In genomic region chr17:52106638-52107261, GRCh38 we compare ENCODE assay signal across 9 cellular contexts. TPM values are rescaled to one million over a fixed set of nuclear protein-coding genes. Genes with fewer than 3 reads are reported as not detected.
A peak's percentile ranks its signal among the peaks of the same experiment; 100 is the strongest.
DNase-seq lines count a peak whose midpoint lies in the region; ATAC-seq and TF ChIP-seq lines count a peak whose summit lies in the region.
"Had no signal": no experiment of that assay in that cellular context is flagged by ENCODE, and none has a peak within 500 bp of the region (broad histone marks: within the 10 kb centered on the region; RNA-seq: fewer than 3 reads in every experiment).

No MANE protein-coding gene starts in this region.

- no peaks in the 10 kb centered on the region for H3K27me3 ChIP-seq in prostate gland (replicated peaks; ENCODE audit: insufficient read depth)

- no peak for TF ChIP-seq POLR2A in prostate gland (IDR thresholded peaks at IDR 0.05)
- TF ChIP-seq POLR2A in lower leg skin (IDR thresholded peaks at IDR 0.05): no peak

- H3K4me3 ChIP-seq in fibroblast of villous mesenchyme (ENCODE audit: low read depth, low read length): no peak overlapping the region
- no peak overlapping the region for H3K4me3 ChIP-seq in prostate gland
- H3K4me3 ChIP-seq in lower leg skin (ENCODE audit: low read depth, poor library complexity, severe bottlenecking): no peak overlapping the region

- H3K4me1 Mint-ChIP-seq in activated CD4-positive, alpha-beta T cell treated with anti-CD3 and anti-CD28 coated beads, Interleukin-2, amount 10 ng/mL, durations not matched to agents 7 days and 5 days: no peaks in the 10 kb centered on the region

- no peaks in the 10 kb centered on the region for H3K9me3 ChIP-seq in prostate gland

- WGBS in prostate gland: 46% methylated on average over 7 of the region's 7 CpGs
- 45 to 48% methylated on average over 7 of the region's 7 CpGs for WGBS in lower leg skin, 2 donors

- H3K9me3 Mint-ChIP-seq in activated CD4-positive, alpha-beta T cell treated with anti-CD3 and anti-CD28 coated beads, Interleukin-2, amount 10 ng/mL, durations not matched to agents 7 days and 5 days: no peaks in the 10 kb centered on the region

- no peak overlapping the region for H3K4me3 Mint-ChIP-seq in activated CD4-positive, alpha-beta T cell treated with anti-CD3 and anti-CD28 coated beads, Interleukin-2, amount 10 ng/mL, durations not matched to agents 7 days and 5 days

- no peaks in the 10 kb centered on the region for H3K36me3 Mint-ChIP-seq in activated CD4-positive, alpha-beta T cell treated with anti-CD3 and anti-CD28 coated beads, Interleukin-2, amount 10 ng/mL, durations not matched to agents 7 days and 5 days (ENCODE audit: low read depth)

- H3K27ac Mint-ChIP-seq in activated CD4-positive, alpha-beta T cell treated with anti-CD3 and anti-CD28 coated beads, Interleukin-2, amount 10 ng/mL, durations not matched to agents 7 days and 5 days: no peak overlapping the region

- no peak overlapping the region for H3K27ac ChIP-seq in prostate gland

- POLR2A ChIA-PET in activated CD4-positive, alpha-beta T cell treated with anti-CD3 and anti-CD28 coated beads, Interleukin-2, amount 10 ng/mL, durations not matched to agents 7 days and 5 days (lab: Charles Lee): no interaction called here

- no peaks in the 10 kb centered on the region for H3K4me1 ChIP-seq in prostate gland (replicated peaks)

- CTCF ChIA-PET in activated CD4-positive, alpha-beta T cell treated with anti-CD3 and anti-CD28 coated beads, Interleukin-2, amount 10 ng/mL, durations not matched to agents 7 days and 5 days (lab: Charles Lee): interaction anchor here (0.6 to 1.3 kb wide), 2 partner anchors 486 to 735 kb away, joined by 3 to 5 read pairs; no protein-coding TSS in a partner anchor

- ATAC-seq in GM19351 (IDR thresholded peaks at IDR 0.05; ENCODE audit: unreplicated experiment) (peak; percentile 70), HG02870 (IDR thresholded peaks at IDR 0.05; ENCODE audit: unreplicated experiment) (no peak)

- H3K27me3 Mint-ChIP-seq in activated CD4-positive, alpha-beta T cell treated with anti-CD3 and anti-CD28 coated beads, Interleukin-2, amount 10 ng/mL, durations not matched to agents 7 days and 5 days: peaks cover 2% of the 10 kb centered on the region

- intact Hi-C loops in prostate gland (cut with DNase I): no loop called here
- intact Hi-C loops in lower leg skin (cut with DNase I; ENCODE audit: low total_unique reads): no loop called here

- peak; percentile 29 for DNase-seq in COR-L47 (lab: John Stamatoyannopoulos, UW)
- DNase-seq in NCI-H2029 (lab: John Stamatoyannopoulos, UW): peak; percentile 29
- peak; percentile 42 for DNase-seq in activated CD4-positive, alpha-beta T cell treated with anti-CD3 and anti-CD28 coated beads, Interleukin-2, amount 10 ng/mL, durations not matched to agents 7 days and 5 days
- DNase-seq in fibroblast of villous mesenchyme (ENCODE audit: low read depth): peak; percentile 11
- DNase-seq in prostate gland (ENCODE audit: low spot score): peak; percentile 27
- DNase-seq in lower leg skin (ENCODE audit: low spot score in 2 of 2): no peak

- H3K36me3 ChIP-seq in prostate gland: no peaks in the 10 kb centered on the region

- TF ChIP-seq CTCF in fibroblast of villous mesenchyme (IDR thresholded peaks at IDR 0.05; ENCODE audit: insufficient read depth, low read depth, low read length): peak; percentile 56
- peak; percentile 25 to 71 (median 68) for TF ChIP-seq CTCF in prostate gland (IDR thresholded peaks at IDR 0.05)
- TF ChIP-seq CTCF in lower leg skin (IDR thresholded peaks at IDR 0.05): no peak

RNA-seq across cellular contexts. Expression of gene CA10, which starts 51.8 kb away (rescaled TPM):
- not detected for total RNA-seq in activated CD4-positive, alpha-beta T cell treated with anti-CD3 and anti-CD28 coated beads, Interleukin-2, amount 10 ng/mL, durations not matched to agents 7 days and 5 days
- under 0.01 TPM in 1 of 2 replicates, not detected in the other for total RNA-seq in fibroblast of villous mesenchyme
- under 1 TPM in 1 of 2 donors, not detected in 1; 0.91 TPM for total RNA-seq in prostate gland
- total RNA-seq in lower leg skin: not detected
- total RNA-seq: T-helper 2 cell treated with Interferon-gamma antibody and Interleukin-4, amounts not matched to agents 100 ng/mL and 5 ng/mL, for 36 hours had no signal

Comparison
In these comparisons a context has a peak if more than half of its experiments do, and no peak if none do; other contexts are left out.
1. DNase-seq: peak in COR-L47 (single experiment), NCI-H2029 (single experiment), activated CD4-positive, alpha-beta T cell treated with anti-CD3 and anti-CD28 coated beads, Interleukin-2, amount 10 ng/mL, durations not matched to agents 7 days and 5 days (single experiment), fibroblast of villous mesenchyme (single experiment) and prostate gland (single experiment); none in lower leg skin (0 of 2).
2. CTCF ChIP-seq: peak in fibroblast of villous mesenchyme (single experiment) and prostate gland (4 of 4); none in lower leg skin (0 of 3).